ENCODE assay signal across 27 cellular contexts in the genomic region with DNA sequence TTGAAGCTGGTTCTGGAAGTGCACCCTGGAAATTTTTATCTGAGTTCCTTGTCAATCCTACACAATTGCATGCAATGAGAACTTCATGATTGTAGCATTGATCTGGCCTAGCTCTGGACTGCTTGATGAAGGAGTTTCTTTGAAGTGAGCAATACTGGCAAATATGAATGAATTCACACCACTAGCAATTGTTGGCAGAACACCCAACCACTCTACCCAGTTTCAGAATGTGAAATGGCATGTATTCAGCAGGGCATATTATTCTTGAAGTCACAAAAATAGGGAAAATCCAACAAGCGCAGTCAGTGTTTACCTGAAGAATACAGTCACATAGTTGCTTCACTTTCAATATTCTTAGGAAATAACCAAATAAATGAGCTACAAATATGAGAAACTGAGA.
"Had no signal": no experiment of that assay in that cellular context is flagged by ENCODE, and none has a peak within 500 bp of the region (broad histone marks: within the 10 kb centered on the region; RNA-seq: fewer than 3 reads in every experiment).

No MANE protein-coding gene starts in this region.

- DNase-seq: activated CD4-positive, alpha-beta memory T cell treated with anti-CD3 and anti-CD28 coated beads for 36 hours; activated CD4-positive, alpha-beta T cell treated with anti-CD3 and anti-CD28 coated beads for 36 hours; activated CD4-positive, alpha-beta T cell treated with anti-CD3 and anti-CD28 coated beads, Interleukin-2, amount 10 ng/mL, durations not matched to agents 24 days and 14 days; activated CD4-positive, CD25-positive, alpha-beta regulatory T cell; activated CD4-positive, CD25-positive, alpha-beta regulatory T cell treated with anti-CD3 and anti-CD28 coated beads, Interleukin-2, amount 50 U/mL, for 72 hours; activated CD8-positive, alpha-beta memory T cell treated with anti-CD3 and anti-CD28 coated beads, Interleukin-2, amount 10 ng/mL, durations not matched to agents 7 days and 5 days; activated CD8-positive, alpha-beta memory T cell treated with anti-CD3 and anti-CD28 coated beads, Interleukin-2, amount 50 U/mL, for 4 hours; activated CD8-positive, alpha-beta T cell treated with anti-CD3 and anti-CD28 coated beads, Interleukin-2, amount 10 ng/mL, durations not matched to agents 7 days and 5 days; activated effector memory CD4-positive, alpha-beta T cell treated with anti-CD3 and anti-CD28 coated beads, Interleukin-2, amount 50 U/mL, for 16 hours; activated naive CD4-positive, alpha-beta T cell treated with anti-CD3 and anti-CD28 coated beads for 36 hours; activated naive CD8-positive, alpha-beta T cell treated with anti-CD3 and anti-CD28 coated beads for 36 hours; activated naive CD8-positive, alpha-beta T cell treated with anti-CD3 and anti-CD28 coated beads, Interleukin-2, amount 50 U/mL, for 24 hours; activated T-cell treated with anti-CD3 and anti-CD28 coated beads, Interleukin-2, amount 50 U/mL, for 1 hour; activated T-cell treated with anti-CD3 and anti-CD28 coated beads, Interleukin-2, amount 50 U/mL, for 48 hours; adrenal gland; amygdala; aorta; brain microvascular endothelial cell; dorsolateral prefrontal cortex; effector memory CD4-positive, alpha-beta T cell; endodermal cell; foreskin keratinocyte; gastrocnemius medialis; heart right ventricle; T-helper 2 cell had no signal

- H3K4me3 ChIP-seq: adrenal gland, coronary artery, dorsolateral prefrontal cortex, gastrocnemius medialis, heart right ventricle had no signal

- ATAC-seq: activated CD4-positive, alpha-beta T cell treated with anti-CD3 and anti-CD28 coated beads for 36 hours; activated CD8-positive, alpha-beta memory T cell treated with anti-CD3 and anti-CD28 coated beads, Interleukin-2, amount 10 ng/mL, durations not matched to agents 7 days and 5 days; activated CD8-positive, alpha-beta T cell treated with anti-CD3 and anti-CD28 coated beads, Interleukin-2, amount 10 ng/mL, durations not matched to agents 7 days and 5 days; activated naive CD8-positive, alpha-beta T cell treated with anti-CD3 and anti-CD28 coated beads, Interleukin-2, amount 50 U/mL, for 24 hours; esophagus mucosa; foreskin keratinocyte; gastrocnemius medialis; heart right ventricle had no signal
